In genomic region chr11:66853242-66854229, GRCh38 we compare ENCODE assay signal across 1 cellular context.
TF ChIP-seq lines count a peak whose summit lies in the region.

No MANE protein-coding gene starts in this region.

TF ChIP-seq in WTC11, 78 proteins besides CTCF, POLR2A, EP300 and RAD21 (continued from another document):
- TF ChIP-seq AFF4 (CRISPR knock-in tag; IDR thresholded peaks at IDR 0.05; ENCODE audit: borderline replicate concordance) (no peak), SMAD4 (CRISPR knock-in tag; IDR thresholded peaks at IDR 0.05) (no peak), ZNF396 (CRISPR knock-in tag; IDR thresholded peaks at IDR 0.05; ENCODE audit: borderline replicate concordance) (no peak), IRF2 (CRISPR knock-in tag; IDR thresholded peaks at IDR 0.05; ENCODE audit: borderline replicate concordance, low read depth) (no peak), CREM (CRISPR knock-in tag; IDR thresholded peaks at IDR 0.05) (no peak), ZNF281 (CRISPR knock-in tag; IDR thresholded peaks at IDR 0.05) (no peak), USF2 (CRISPR knock-in tag; IDR thresholded peaks at IDR 0.05) (no peak), NR1H2 (CRISPR knock-in tag; IDR thresholded peaks at IDR 0.05) (no peak), ZNF425 (CRISPR knock-in tag; conservative IDR thresholded peaks at IDR 0.05) (no peak), ZNF512 (CRISPR knock-in tag; IDR thresholded peaks at IDR 0.05; ENCODE audit: borderline replicate concordance) (no peak), GTF2I (CRISPR knock-in tag; conservative IDR thresholded peaks at IDR 0.05) (no peak), ZMAT4 (CRISPR knock-in tag; IDR thresholded peaks at IDR 0.05) (no peak), AR (CRISPR knock-in tag; IDR thresholded peaks at IDR 0.05) (no peak), ZNF263 (CRISPR knock-in tag; IDR thresholded peaks at IDR 0.05; ENCODE audit: low read depth) (no peak)
